ENCODE assay signal across 8 cellular contexts in genomic region chr9:77176686-77177142, GRCh38. TPM values are rescaled to one million over a fixed set of nuclear protein-coding genes. Genes with fewer than 3 reads are reported as not detected.
DNase-seq lines count a peak whose midpoint lies in the region; ATAC-seq lines count a peak whose summit lies in the region.

No MANE protein-coding gene starts in this region.

- ATAC-seq in activated naive CD4-positive, alpha-beta T cell treated with anti-CD3 and anti-CD28 coated beads, Interleukin-2, amount 50 U/mL, for 72 hours: no peak
- ATAC-seq in GM19395 (IDR thresholded peaks at IDR 0.05; ENCODE audit: unreplicated experiment): no peak

- H3K27me3 Mint-ChIP-seq in activated CD4-positive, alpha-beta T cell treated with anti-CD3 and anti-CD28 coated beads, Interleukin-2, amount 10 ng/mL, durations not matched to agents 24 days and 14 days: peaks cover 18% of the 10 kb centered on the region

- peak overlapping the region; percentile 99 for H3K4me3 Mint-ChIP-seq in activated CD4-positive, alpha-beta T cell treated with anti-CD3 and anti-CD28 coated beads, Interleukin-2, amount 10 ng/mL, durations not matched to agents 24 days and 14 days

- peaks cover 6% of the 10 kb centered on the region for H3K36me3 Mint-ChIP-seq in activated CD4-positive, alpha-beta T cell treated with anti-CD3 and anti-CD28 coated beads, Interleukin-2, amount 10 ng/mL, durations not matched to agents 24 days and 14 days (ENCODE audit: low read depth)
- peaks cover 0 to 6% of the 10 kb centered on the region in 2 donors for H3K36me3 Mint-ChIP-seq in activated naive CD4-positive, alpha-beta T cell treated with anti-CD3 and anti-CD28 coated beads, Interleukin-2, amount 50 U/mL, for 72 hours

- peaks cover 20% of the 10 kb centered on the region for H3K4me1 Mint-ChIP-seq in activated CD4-positive, alpha-beta T cell treated with anti-CD3 and anti-CD28 coated beads, Interleukin-2, amount 10 ng/mL, durations not matched to agents 24 days and 14 days

- no peak for DNase-seq in activated CD4-positive, alpha-beta T cell treated with anti-CD3 and anti-CD28 coated beads, Interleukin-2, amount 10 ng/mL, durations not matched to agents 24 days and 14 days
- DNase-seq in activated CD4-positive, alpha-beta T cell treated with anti-CD3 and anti-CD28 coated beads, Interleukin-2, amount 50 U/mL, for 1 hour: no peak
- DNase-seq in activated naive CD4-positive, alpha-beta T cell treated with anti-CD3 and anti-CD28 coated beads, Interleukin-2, amount 50 U/mL, for 72 hours (ENCODE audit: low spot score in 2 of 2): no peak
- DNase-seq in kidney glomerular epithelial cell (lab: John Stamatoyannopoulos, UW) (peak; percentile 66), NCI-H1092 (lab: John Stamatoyannopoulos, UW) (no peak), retina (no peak)

- intact Hi-C loops in activated CD4-positive, alpha-beta T cell treated with anti-CD3 and anti-CD28 coated beads, Interleukin-2, amount 10 ng/mL, durations not matched to agents 24 days and 14 days (cut with micrococcal nuclease): loop anchor here (1.0 to 5.0 kb wide), 5 partner anchors 301 to 1121 kb away; partner anchors contain the start of genes GNAQ, PSAT1 and RFK

- H3K27ac ChIP-seq in temporal lobe (ENCODE audit: low read depth, low read length): peak overlapping the region; percentile 27

- H3K9me3 Mint-ChIP-seq in activated CD4-positive, alpha-beta T cell treated with anti-CD3 and anti-CD28 coated beads, Interleukin-2, amount 10 ng/mL, durations not matched to agents 24 days and 14 days: no peaks in the 10 kb centered on the region
- H3K9me3 Mint-ChIP-seq in activated naive CD4-positive, alpha-beta T cell treated with anti-CD3 and anti-CD28 coated beads, Interleukin-2, amount 50 U/mL, for 72 hours: no peaks in the 10 kb centered on the region

- H3K27ac Mint-ChIP-seq in activated CD4-positive, alpha-beta T cell treated with anti-CD3 and anti-CD28 coated beads, Interleukin-2, amount 10 ng/mL, durations not matched to agents 24 days and 14 days: peak overlapping the region; percentile 72
- H3K27ac Mint-ChIP-seq in activated naive CD4-positive, alpha-beta T cell treated with anti-CD3 and anti-CD28 coated beads, Interleukin-2, amount 50 U/mL, for 72 hours: peak overlapping the region; percentile 60 to 93

RNA-seq across cellular contexts. Expression of gene VPS13A, which starts 0.6 kb away (rescaled TPM):
- 44.9 and 47.7 TPM in 2 replicates for total RNA-seq in activated CD4-positive, alpha-beta T cell treated with anti-CD3 and anti-CD28 coated beads, Interleukin-2, amount 10 ng/mL, durations not matched to agents 24 days and 14 days
- 10 to 100 TPM; 42.3 to 42.9 TPM for total RNA-seq in activated naive CD4-positive, alpha-beta T cell treated with anti-CD3 and anti-CD28 coated beads, Interleukin-2, amount 50 U/mL, for 72 hours
- total RNA-seq in temporal lobe: 19.4 TPM
